In the genomic region with DNA sequence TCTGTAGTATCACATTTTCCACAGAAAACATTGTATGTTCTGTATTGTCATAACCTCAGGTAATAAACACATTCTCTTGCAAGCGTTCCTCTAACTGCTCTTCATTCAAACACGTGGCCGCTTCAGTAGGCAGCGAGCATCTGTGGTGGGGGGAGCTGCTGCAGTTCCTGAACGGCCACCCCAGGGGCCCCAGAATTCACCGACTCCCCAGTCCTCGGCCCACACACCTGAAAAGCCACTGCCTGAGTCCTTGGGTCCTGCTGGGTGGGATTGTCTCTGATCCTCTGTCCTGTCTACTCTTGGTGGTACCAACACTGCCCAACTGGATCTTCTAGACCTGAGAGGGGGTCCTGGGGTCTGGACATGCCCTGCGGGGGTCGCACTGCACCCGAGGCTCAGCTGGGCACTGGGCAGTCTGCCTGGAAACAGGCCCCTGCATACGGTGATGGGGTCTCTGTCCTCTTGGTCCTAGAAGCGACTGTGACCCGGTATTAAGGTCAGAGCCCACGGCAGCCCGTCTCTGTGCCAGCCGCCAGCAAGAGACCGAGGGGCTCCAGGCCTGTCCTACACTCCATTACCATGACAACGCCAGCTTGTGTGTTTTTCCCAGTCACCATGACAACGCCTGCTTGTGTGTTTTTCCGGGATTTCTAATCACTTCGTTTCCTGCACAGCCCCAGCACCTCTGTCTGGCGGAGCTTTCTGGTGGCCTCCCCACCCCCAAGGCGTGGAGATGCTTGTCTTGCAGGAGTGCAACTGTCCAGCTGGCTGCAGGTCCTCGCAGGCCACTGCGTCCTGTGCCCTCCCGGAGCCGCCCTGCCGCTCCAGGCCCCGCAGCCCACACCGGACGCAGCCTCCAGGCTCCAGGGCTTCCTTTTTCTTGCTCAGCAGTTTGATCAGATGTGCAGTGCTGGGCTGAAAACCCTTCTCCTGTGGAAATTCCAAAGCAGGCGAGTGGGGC, we compare ENCODE assay signal across 13 cellular contexts. TPM values are rescaled to one million over a fixed set of nuclear protein-coding genes. Genes with fewer than 3 reads are reported as not detected.
DNase-seq lines count a peak whose midpoint lies in the region; ATAC-seq and TF ChIP-seq lines count a peak whose summit lies in the region.
"Had no signal": no experiment of that assay in that cellular context is flagged by ENCODE, and none has a peak within 500 bp of the region (broad histone marks: within the 10 kb centered on the region; RNA-seq: fewer than 3 reads in every experiment).

No MANE protein-coding gene starts in this region.

- intact Hi-C loops in sigmoid colon (cut with DNase I) = no loop called here
- intact Hi-C loops in gastrocnemius medialis (cut with DNase I; ENCODE audit: low total_unique reads) = no loop called here
- intact Hi-C loops in breast epithelium (cut with DNase I; ENCODE audit: low total_unique reads) = no loop called here

- DNase-seq in NCI-H2227 (lab: John Stamatoyannopoulos, UW; ENCODE audit: unreplicated experiment) = peak; percentile 94
- DNase-seq in cardiac fibroblast (ENCODE audit: low read depth in 2 of 2) = peak; percentile 42 to 87
- peak; percentile 98 for DNase-seq in left kidney (ENCODE audit: low read depth, low spot score)
- peak; percentile 68 for DNase-seq in sigmoid colon
- no peak for DNase-seq in gastrocnemius medialis
- DNase-seq in GM03348 (ENCODE audit: low spot score) = no peak
- DNase-seq in breast epithelium (ENCODE audit: low spot score in 2 of 2) = no peak
- DNase-seq: Calu3, GOT3, NCI-H1417 treated with DMSO at 0.1 percent for 48 hours, OCI-M1 had no signal

- WGBS in sigmoid colon, 2 donors = 84 to 85% methylated on average over 32 of the region's 32 CpGs

- TF ChIP-seq EP300 in sigmoid colon (IDR thresholded peaks at IDR 0.05) = no peak

- TF ChIP-seq POLR2A in sigmoid colon (IDR thresholded peaks at IDR 0.05) = no peak
- no peak for TF ChIP-seq POLR2A in gastrocnemius medialis (IDR thresholded peaks at IDR 0.05)
- no peak for TF ChIP-seq POLR2A in breast epithelium (IDR thresholded peaks at IDR 0.05)

- no peak for ATAC-seq in gastrocnemius medialis
- no peak for ATAC-seq in GM18517 (IDR thresholded peaks at IDR 0.05; ENCODE audit: unreplicated experiment)

- H3K27ac ChIP-seq in sigmoid colon (peak overlapping the region; percentile 14 to 51 (median 36)), gastrocnemius medialis (no peak overlapping the region), breast epithelium (peak overlapping the region in 1 of 2 donors; percentile 20)
- H3K27ac ChIP-seq: VCaP had no signal

- H3K36me3 ChIP-seq in sigmoid colon (peaks cover 0 to 100% (median 61%) of the 10 kb centered on the region in 4 donors), gastrocnemius medialis (peaks cover 0 to 63% of the 10 kb centered on the region in 2 donors), breast epithelium (no peaks in the 10 kb centered on the region)

- H3K4me1 ChIP-seq in sigmoid colon = peaks cover 0 to 28% (median 13%) of the 10 kb centered on the region in 4 donors
- peaks cover 0 to 17% of the 10 kb centered on the region in 2 donors for H3K4me1 ChIP-seq in gastrocnemius medialis
- peaks cover 0 to 10% of the 10 kb centered on the region in 2 donors for H3K4me1 ChIP-seq in breast epithelium

- TF ChIP-seq CTCF in cardiac fibroblast (IDR thresholded peaks at IDR 0.05; ENCODE audit: low read depth, low read length) = no peak
- TF ChIP-seq CTCF in sigmoid colon (IDR thresholded peaks at IDR 0.05) = no peak
- no peak for TF ChIP-seq CTCF in gastrocnemius medialis (IDR thresholded peaks at IDR 0.05 in 4 of 5, conservative IDR thresholded peaks at IDR 0.05 in 1 of 5)
- TF ChIP-seq CTCF in breast epithelium (IDR thresholded peaks at IDR 0.05) = no peak

- H3K9me3 ChIP-seq in sigmoid colon = no peaks in the 10 kb centered on the region
- no peaks in the 10 kb centered on the region for H3K9me3 ChIP-seq in gastrocnemius medialis
- no peaks in the 10 kb centered on the region for H3K9me3 ChIP-seq in breast epithelium

- H3K27me3 ChIP-seq in sigmoid colon (no peaks in the 10 kb centered on the region), gastrocnemius medialis (no peaks in the 10 kb centered on the region), breast epithelium (no peaks in the 10 kb centered on the region)

- in situ Hi-C loops in gastrocnemius medialis (cut with MboI; ENCODE audit: low sequenced_read_pairs in 4 of 4) = no loop called here

- H3K4me3 ChIP-seq in cardiac fibroblast (replicated peaks in 1 of 2; ENCODE audit: low read depth in 2 of 2, low read length in 2 of 2) (no peak overlapping the region), sigmoid colon (no peak overlapping the region), gastrocnemius medialis (no peak overlapping the region), breast epithelium (no peak overlapping the region)

RNA-seq across cellular contexts. Expression of gene CTBP1, which starts 16.0 kb away (rescaled TPM):
- total RNA-seq in sigmoid colon (100 to 1,000 TPM in 3 of 4 donors, 10 to 100 TPM in 1; 98.9 to 160 (median 129) TPM), gastrocnemius medialis (100 to 1,000 TPM; 126 to 224 (median 169) TPM), breast epithelium (100 to 1,000 TPM; 130 to 159 (median 133) TPM)
- 100 to 1,000 TPM in 1 of 3 donors, 10 to 100 TPM in 2; 67.9 to 162 (median 71.4) TPM for polyA plus RNA-seq in sigmoid colon

RNA-seq across cellular contexts. Expression of gene MAEA, which starts 56.8 kb away (rescaled TPM):
- total RNA-seq in sigmoid colon = 10 to 100 TPM; 44.2 to 56.2 (median 49.6) TPM
- 10 to 100 TPM; 51.1 to 89.8 (median 80.0) TPM for polyA plus RNA-seq in sigmoid colon
- total RNA-seq in gastrocnemius medialis = 10 to 100 TPM; 30.0 to 42.7 (median 34.3) TPM
- total RNA-seq in breast epithelium = 10 to 100 TPM; 49.9 to 76.7 (median 62.3) TPM

Comparison
In these comparisons a context has a peak if more than half of its experiments do, and no peak if none do; other contexts are left out.
1. DNase-seq: peak in NCI-H2227 (single experiment), cardiac fibroblast (2 of 2), left kidney (single experiment) and sigmoid colon (single experiment); none in gastrocnemius medialis (0 of 2), GM03348 (single experiment) and breast epithelium (0 of 2).
2. H3K27ac ChIP-seq: peak in sigmoid colon (4 of 4); none in gastrocnemius medialis (0 of 4).